Comparison of ENCODE assay signal across 12 cellular contexts in the genomic region with DNA sequence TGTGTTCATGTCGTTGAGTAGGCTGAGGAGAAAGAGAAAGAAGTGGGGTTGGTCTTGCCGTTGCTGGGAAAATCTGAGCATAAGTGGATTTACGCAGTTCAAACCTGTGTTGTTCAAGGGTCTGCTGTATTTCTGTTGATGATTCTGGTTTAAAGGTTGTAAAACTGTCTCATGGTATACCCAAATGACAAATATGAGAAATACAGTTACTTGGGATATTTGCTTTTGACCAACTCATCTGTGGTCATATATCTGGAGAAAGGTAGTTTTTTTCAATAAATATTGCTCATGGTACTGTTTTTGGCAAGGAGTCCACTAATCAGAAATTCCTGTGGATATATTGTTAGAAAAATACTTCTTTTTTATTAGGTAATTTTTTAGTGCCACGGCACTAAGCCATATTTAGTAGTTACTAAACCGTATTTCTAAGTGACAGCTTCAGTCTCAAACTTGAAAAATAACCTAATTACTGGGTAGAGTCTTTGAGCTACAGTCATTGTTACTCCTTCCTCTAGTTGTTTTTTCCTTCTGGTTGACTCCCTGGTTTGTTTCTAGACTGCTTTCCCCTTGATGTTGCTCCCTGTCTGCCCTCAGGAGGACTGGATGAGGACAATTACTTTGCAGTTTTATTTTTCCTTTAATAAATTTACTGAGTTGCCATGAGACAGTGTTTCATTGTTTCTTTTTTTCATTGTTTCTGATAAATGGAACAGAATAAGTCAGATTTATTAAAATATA.
"Had no signal": no experiment of that assay in that cellular context is flagged by ENCODE, and none has a peak within 500 bp of the region (broad histone marks: within the 10 kb centered on the region; RNA-seq: fewer than 3 reads in every experiment).

No MANE protein-coding gene starts in this region.

- H3K9me3 Mint-ChIP-seq: activated CD4-positive, alpha-beta memory T cell treated with anti-CD3 and anti-CD28 coated beads, Interleukin-2, amount 10 ng/mL, durations not matched to agents 7 days and 5 days; activated T-helper 2 cell treated with anti-CD3 and anti-CD28 coated beads, Interferon-gamma antibody, Interleukin-2, Interleukin-4, amounts not matched to agents 10 μg/mL and 5 μg/mL and 100 μg/mL, durations not matched to agents 14 hours and 24 hours and 36 hours; memory B cell had no signal

- DNase-seq: activated CD4-positive, alpha-beta memory T cell treated with anti-CD3 and anti-CD28 coated beads, Interleukin-2, amount 10 ng/mL, durations not matched to agents 7 days and 5 days; aorta; left ventricle myocardium inferior; stimulated activated CD4-positive, alpha-beta T cell treated with anti-CD3 and anti-CD28 coated beads, Interleukin-15, amount 100 ng/mL, for 24 hours; stimulated activated CD4-positive, alpha-beta T cell treated with anti-CD3 and anti-CD28 coated beads, Interleukin-4, amount 100 ng/mL, for 24 hours; stomach had no signal

- H3K27ac ChIP-seq: gastroesophageal sphincter, left ventricle myocardium inferior, parathyroid adenoma, stomach, thoracic aorta had no signal

- H3K4me3 ChIP-seq: gastroesophageal sphincter, left ventricle myocardium inferior, stomach, thoracic aorta had no signal

- H3K27me3 Mint-ChIP-seq: activated CD4-positive, alpha-beta memory T cell treated with anti-CD3 and anti-CD28 coated beads, Interleukin-2, amount 10 ng/mL, durations not matched to agents 7 days and 5 days; memory B cell had no signal

- H3K9me3 ChIP-seq: gastroesophageal sphincter, left ventricle myocardium inferior, stomach, thoracic aorta had no signal

- H3K4me3 Mint-ChIP-seq: activated CD4-positive, alpha-beta memory T cell treated with anti-CD3 and anti-CD28 coated beads, Interleukin-2, amount 10 ng/mL, durations not matched to agents 7 days and 5 days; memory B cell had no signal

- H3K27me3 ChIP-seq: gastroesophageal sphincter, stomach had no signal

- H3K4me1 Mint-ChIP-seq: activated CD4-positive, alpha-beta memory T cell treated with anti-CD3 and anti-CD28 coated beads, Interleukin-2, amount 10 ng/mL, durations not matched to agents 7 days and 5 days; memory B cell had no signal

- H3K4me1 ChIP-seq: gastroesophageal sphincter, left ventricle myocardium inferior, parathyroid adenoma had no signal

- ATAC-seq: activated CD4-positive, CD25-positive, alpha-beta regulatory T cell treated with anti-CD3 and anti-CD28 coated beads, Interleukin-2, amount 50 U/mL, for 24 hours; gastroesophageal sphincter had no signal

- H3K27ac Mint-ChIP-seq: activated CD4-positive, alpha-beta memory T cell treated with anti-CD3 and anti-CD28 coated beads, Interleukin-2, amount 10 ng/mL, durations not matched to agents 7 days and 5 days; activated T-helper 2 cell treated with anti-CD3 and anti-CD28 coated beads, Interferon-gamma antibody, Interleukin-2, Interleukin-4, amounts not matched to agents 10 μg/mL and 5 μg/mL and 100 μg/mL, durations not matched to agents 14 hours and 24 hours and 36 hours; memory B cell had no signal
